Comparison of ENCODE assay signal across 8 cellular contexts in genomic region chr17:27293359-27293897, GRCh38. TPM values are rescaled to one million over a fixed set of nuclear protein-coding genes. Genes with fewer than 3 reads are reported as not detected.
DNase-seq lines count a peak whose midpoint lies in the region; ATAC-seq, FAIRE-seq and TF ChIP-seq lines count a peak whose summit lies in the region.

No MANE protein-coding gene starts in this region.

- H4K20me1 ChIP-seq in astrocyte (ENCODE audit: insufficient read depth, low read length): peaks cover 39% of the 10 kb centered on the region

- peak in 4 of 10 experiments; percentile 1 to 6 (median 3) for DNase-seq in CD4-positive, alpha-beta T cell
- DNase-seq in NCI-H146 (lab: John Stamatoyannopoulos, UW): peak; percentile 61
- DNase-seq in astrocyte (ENCODE audit: low read depth): no peak
- DNase-seq in mesothelial cell of epicardium (ENCODE audit: low spot score in 2 of 2, unreplicated experiment in 2 of 2): peak in 1 of 2 experiments; percentile 45
- peak; percentile 17 for DNase-seq in urothelium cell line (ENCODE audit: low spot score)
- no peak for DNase-seq in GF-D8 (lab: John Stamatoyannopoulos, UW)
- no peak for DNase-seq in retina

- peak overlapping the region; percentile 84 for H2AFZ ChIP-seq in astrocyte (ENCODE audit: low read depth, low read length)

- H3K9me3 Mint-ChIP-seq in CD4-positive, alpha-beta T cell: no peaks in the 10 kb centered on the region
- no peaks in the 10 kb centered on the region for H3K9me3 Mint-ChIP-seq in astrocyte (ENCODE audit: unreplicated experiment)
- no peaks in the 10 kb centered on the region for H3K9me3 Mint-ChIP-seq in mesothelial cell of epicardium

- H3K27me3 ChIP-seq in CD4-positive, alpha-beta T cell (ENCODE audit: control insufficient read depth, insufficient read depth, low read length): no peaks in the 10 kb centered on the region
- no peaks in the 10 kb centered on the region for H3K27me3 ChIP-seq in astrocyte (ENCODE audit: insufficient read depth, low read length)

- TF ChIP-seq CTCF in CD4-positive, alpha-beta T cell (IDR thresholded peaks at IDR 0.05): no peak
- no peak for TF ChIP-seq CTCF in astrocyte (IDR thresholded peaks at IDR 0.05; ENCODE audit: insufficient read depth, low read depth, low read length)
- no peak for TF ChIP-seq CTCF in mesothelial cell of epicardium (IDR thresholded peaks at IDR 0.05; ENCODE audit: unreplicated experiment)

- peaks cover 27% of the 10 kb centered on the region for H3K36me3 Mint-ChIP-seq in CD4-positive, alpha-beta T cell (ENCODE audit: low read depth)
- H3K36me3 Mint-ChIP-seq in astrocyte (ENCODE audit: low read depth, unreplicated experiment): peaks cover 2% of the 10 kb centered on the region
- H3K36me3 Mint-ChIP-seq in mesothelial cell of epicardium: no peaks in the 10 kb centered on the region

- no peaks in the 10 kb centered on the region for H3K36me3 ChIP-seq in astrocyte (ENCODE audit: insufficient read depth, low read length)

- peaks cover 40% of the 10 kb centered on the region for H3K4me1 Mint-ChIP-seq in CD4-positive, alpha-beta T cell (ENCODE audit: low read depth)
- H3K4me1 Mint-ChIP-seq in astrocyte (ENCODE audit: low read depth, unreplicated experiment) (peaks cover 6% of the 10 kb centered on the region), mesothelial cell of epicardium (peaks cover 38% of the 10 kb centered on the region)

- CTCF ChIA-PET in CD4-positive, alpha-beta T cell (lab: Charles Lee): interaction anchor here (6.4 kb wide), 1 partner anchor 40 kb away, joined by 33 read pairs; no protein-coding TSS in a partner anchor

- peaks cover 45% of the 10 kb centered on the region for H3K79me2 ChIP-seq in astrocyte (ENCODE audit: insufficient read depth, low read length)

- no peaks in the 10 kb centered on the region for H3K9me3 ChIP-seq in CD4-positive, alpha-beta T cell (ENCODE audit: control insufficient read depth, low read length)
- H3K9me3 ChIP-seq in astrocyte (ENCODE audit: insufficient read depth, low read depth, low read length): no peaks in the 10 kb centered on the region

- FAIRE-seq in astrocyte (lab: Jason Lieb, UNC) (no peak), urothelium cell line (lab: Jason Lieb, UNC) (no peak)

- H3K27me3 Mint-ChIP-seq in CD4-positive, alpha-beta T cell: no peaks in the 10 kb centered on the region
- no peaks in the 10 kb centered on the region for H3K27me3 Mint-ChIP-seq in astrocyte (ENCODE audit: low read depth, unreplicated experiment)
- no peaks in the 10 kb centered on the region for H3K27me3 Mint-ChIP-seq in mesothelial cell of epicardium (ENCODE audit: low read depth)

- peak overlapping the region; percentile 98 for H3K4me3 Mint-ChIP-seq in CD4-positive, alpha-beta T cell
- H3K4me3 Mint-ChIP-seq in astrocyte (ENCODE audit: unreplicated experiment): peak overlapping the region; percentile 100
- peak overlapping the region; percentile 100 for H3K4me3 Mint-ChIP-seq in mesothelial cell of epicardium

- ATAC-seq in CD4-positive, alpha-beta T cell (ENCODE audit: poor library complexity): no peak
- no peak for ATAC-seq in HG02981 (IDR thresholded peaks at IDR 0.05; ENCODE audit: unreplicated experiment)

- H3K9ac ChIP-seq in astrocyte (ENCODE audit: low read length): peak overlapping the region; percentile 99

- H3K4me2 ChIP-seq in astrocyte (ENCODE audit: low read length): peak overlapping the region; percentile 91

- H3K4me1 ChIP-seq in astrocyte (ENCODE audit: insufficient read depth, low read length): peaks cover 11% of the 10 kb centered on the region

- POLR2A ChIA-PET in CD4-positive, alpha-beta T cell (lab: Charles Lee): interaction anchor here (1.0 to 3.6 kb wide), 15 partner anchors 10 to 1064 kb away, joined by 3 to 41 read pairs (median 7); partner anchors contain the start of genes KSR1 and POLDIP2

- intact Hi-C loops in CD4-positive, alpha-beta T cell (cut with DNase I, micrococcal nuclease): loop anchor here in 1 of 2 experiments (1.0 to 10.0 kb wide), 5 partner anchors 38 to 751 kb away; partner anchors contain the start of gene NLK

- peak overlapping the region; percentile 96 for H3K27ac Mint-ChIP-seq in CD4-positive, alpha-beta T cell
- H3K27ac Mint-ChIP-seq in astrocyte (ENCODE audit: unreplicated experiment) (peak overlapping the region; percentile 93), mesothelial cell of epicardium (peak overlapping the region; percentile 100)

- peak overlapping the region; percentile 98 for H3K4me3 ChIP-seq in astrocyte (ENCODE audit: insufficient read depth, low read depth, low read length)

- peak overlapping the region; percentile 99 for H3K27ac ChIP-seq in CD4-positive, alpha-beta T cell (ENCODE audit: low read depth, low read length)
- H3K27ac ChIP-seq in astrocyte (ENCODE audit: low read depth, low read length): peak overlapping the region; percentile 99

RNA-seq across cellular contexts. Expression of gene WSB1, which starts 0.5 kb away (rescaled TPM):
- total RNA-seq in CD4-positive, alpha-beta T cell: 100 to 1,000 TPM in 1 of 2 experiments, 10 to 100 TPM in 1; 99.4 to 104 TPM
- 217 and 253 TPM in 2 replicates for total RNA-seq in astrocyte
- total RNA-seq in mesothelial cell of epicardium: 768 to 806 TPM (median 799 TPM) in 3 replicates

Comparison
In these comparisons a context has a peak if more than half of its experiments do, and no peak if none do; other contexts are left out.
1. DNase-seq: peak in NCI-H146 (single experiment) and urothelium cell line (single experiment); none in astrocyte (single experiment), GF-D8 (single experiment) and retina (single experiment).
2. Peak in every context shown above with its lines, with median percentiles within 50 percentile points of each other: H3K27ac Mint-ChIP-seq and H3K4me3 Mint-ChIP-seq.